In genomic region chr6:30990422-30991086, GRCh38 we compare ENCODE assay signal across 15 cellular contexts. TPM values are rescaled to one million over a fixed set of nuclear protein-coding genes. Genes with fewer than 3 reads are reported as not detected.
DNase-seq lines count a peak whose midpoint lies in the region; ATAC-seq and TF ChIP-seq lines count a peak whose summit lies in the region.
"Had no signal": no experiment of that assay in that cellular context is flagged by ENCODE, and none has a peak within 500 bp of the region (broad histone marks: within the 10 kb centered on the region; RNA-seq: fewer than 3 reads in every experiment).

No MANE protein-coding gene starts in this region.

- no peak for TF ChIP-seq CTCF in GM12865 (IDR thresholded peaks at IDR 0.05; ENCODE audit: insufficient read depth, low read depth, low read length, missing control alignments)
- no peak for TF ChIP-seq CTCF in Loucy (conservative IDR thresholded peaks at IDR 0.05; ENCODE audit: low read length)
- TF ChIP-seq CTCF in colonic mucosa (IDR thresholded peaks at IDR 0.05), result no peak

- H3F3A ChIP-seq in Loucy (ENCODE audit: low read depth), result no peaks in the 10 kb centered on the region

- H2AFZ ChIP-seq in Loucy (ENCODE audit: low read length), result no peak overlapping the region

- H3K4me3 ChIP-seq in GM12865 (ENCODE audit: low read depth, low read length), result no peak overlapping the region
- H3K4me3 ChIP-seq in Loucy (ENCODE audit: low read length, poor library complexity, severe bottlenecking), result no peak overlapping the region
- H3K4me3 ChIP-seq in colonic mucosa, result no peak overlapping the region
- H3K4me3 ChIP-seq: tibial nerve had no signal

- no peaks in the 10 kb centered on the region for H3K79me2 ChIP-seq in Loucy (ENCODE audit: insufficient read depth, low read length)

- no peaks in the 10 kb centered on the region for H3K9me2 ChIP-seq in Loucy (replicated peaks; ENCODE audit: low read depth, low read length)

- peaks cover 18% of the 10 kb centered on the region for H3K4me1 Mint-ChIP-seq in activated CD8-positive, alpha-beta T cell treated with anti-CD3 and anti-CD28 coated beads, Interleukin-2, amount 10 ng/mL, durations not matched to agents 7 days and 5 days (ENCODE audit: low read depth)
- H3K4me1 Mint-ChIP-seq in naive thymus-derived CD8-positive, alpha-beta T cell, result peaks cover 11 to 15% (median 14%) of the 10 kb centered on the region in 4 donors

- POLR2A ChIA-PET in activated CD8-positive, alpha-beta T cell treated with anti-CD3 and anti-CD28 coated beads, Interleukin-2, amount 10 ng/mL, durations not matched to agents 7 days and 5 days (lab: Charles Lee), result no interaction called here
- POLR2A ChIA-PET in naive thymus-derived CD8-positive, alpha-beta T cell (lab: Charles Lee), result interaction anchor here (0.8 kb wide), 1 partner anchor 15 kb away, joined by 3 read pairs; no protein-coding TSS in a partner anchor

- DNase-seq in GM12865 (ENCODE audit: low read depth) (peak; percentile 20), superior temporal gyrus (ENCODE audit: extremely low spot score) (no peak), NCI-H2171 (lab: John Stamatoyannopoulos, UW) (no peak), colonic mucosa (no peak)
- DNase-seq in activated CD8-positive, alpha-beta T cell treated with anti-CD3 and anti-CD28 coated beads, Interleukin-2, amount 10 ng/mL, durations not matched to agents 7 days and 5 days, result peak; percentile 61
- DNase-seq in naive thymus-derived CD8-positive, alpha-beta T cell, result peak in 3 of 10 donors; percentile 13 to 35 (median 23)
- DNase-seq: DMS153, foreskin keratinocyte, KG1, left cardiac atrium, NCI-H524 had no signal

- ATAC-seq in activated CD8-positive, alpha-beta T cell treated with anti-CD3 and anti-CD28 coated beads, Interleukin-2, amount 10 ng/mL, durations not matched to agents 7 days and 5 days, result peak; percentile 74
- peak; percentile 59 to 70 for ATAC-seq in naive thymus-derived CD8-positive, alpha-beta T cell
- ATAC-seq in HG03097 (IDR thresholded peaks at IDR 0.05; ENCODE audit: low FRiP score, unreplicated experiment), result no peak
- ATAC-seq: foreskin keratinocyte, left cardiac atrium had no signal

- H3K27me3 ChIP-seq in Loucy (ENCODE audit: insufficient read depth, low read length, poor library complexity, severe bottlenecking) (no peaks in the 10 kb centered on the region), colonic mucosa (no peaks in the 10 kb centered on the region)
- H3K27me3 ChIP-seq: foreskin keratinocyte, tibial nerve had no signal

- CTCF ChIA-PET in activated CD8-positive, alpha-beta T cell treated with anti-CD3 and anti-CD28 coated beads, Interleukin-2, amount 10 ng/mL, durations not matched to agents 7 days and 5 days (lab: Charles Lee), result interaction anchor here (0.8 kb wide), 1 partner anchor 89 kb away, joined by 3 read pairs; no protein-coding TSS in a partner anchor

- H3K4me3 Mint-ChIP-seq in activated CD8-positive, alpha-beta T cell treated with anti-CD3 and anti-CD28 coated beads, Interleukin-2, amount 10 ng/mL, durations not matched to agents 7 days and 5 days, result peak overlapping the region; percentile 58
- peak overlapping the region; percentile 70 to 83 (median 76) for H3K4me3 Mint-ChIP-seq in naive thymus-derived CD8-positive, alpha-beta T cell

- peak overlapping the region; percentile 3 for H3K4me2 ChIP-seq in Loucy (ENCODE audit: low read depth, low read length, poor library complexity, severe bottlenecking)

- peaks cover 2% of the 10 kb centered on the region for H3K27me3 Mint-ChIP-seq in activated CD8-positive, alpha-beta T cell treated with anti-CD3 and anti-CD28 coated beads, Interleukin-2, amount 10 ng/mL, durations not matched to agents 7 days and 5 days (ENCODE audit: low read depth)
- peaks cover 0 to 6% (median 2%) of the 10 kb centered on the region in 5 donors for H3K27me3 Mint-ChIP-seq in naive thymus-derived CD8-positive, alpha-beta T cell

- H3K9me3 ChIP-seq in Loucy (ENCODE audit: insufficient read depth, low read depth, low read length) (no peaks in the 10 kb centered on the region), colonic mucosa (no peaks in the 10 kb centered on the region)
- H3K9me3 ChIP-seq: tibial nerve had no signal

- no peaks in the 10 kb centered on the region for H3K9me3 Mint-ChIP-seq in activated CD8-positive, alpha-beta T cell treated with anti-CD3 and anti-CD28 coated beads, Interleukin-2, amount 10 ng/mL, durations not matched to agents 7 days and 5 days (ENCODE audit: insufficient read depth)
- H3K9me3 Mint-ChIP-seq in naive thymus-derived CD8-positive, alpha-beta T cell, result peaks cover 0 to 6% (median 0%) of the 10 kb centered on the region in 9 donors

- H3K36me3 Mint-ChIP-seq in activated CD8-positive, alpha-beta T cell treated with anti-CD3 and anti-CD28 coated beads, Interleukin-2, amount 10 ng/mL, durations not matched to agents 7 days and 5 days (ENCODE audit: low read depth), result no peaks in the 10 kb centered on the region
- H3K36me3 Mint-ChIP-seq in naive thymus-derived CD8-positive, alpha-beta T cell, result peaks cover 0 to 2% (median 0%) of the 10 kb centered on the region in 3 donors

- no peaks in the 10 kb centered on the region for H3K36me3 ChIP-seq in Loucy (ENCODE audit: insufficient read depth, low read length)
- H3K36me3 ChIP-seq in colonic mucosa, result no peaks in the 10 kb centered on the region
- H3K36me3 ChIP-seq: tibial nerve had no signal

- H3K4me1 ChIP-seq in Loucy (ENCODE audit: insufficient read depth, low read length, poor library complexity, severe bottlenecking) (no peaks in the 10 kb centered on the region), colonic mucosa (no peaks in the 10 kb centered on the region)
- H3K4me1 ChIP-seq: foreskin keratinocyte, tibial nerve had no signal

- H3K9ac ChIP-seq in Loucy (ENCODE audit: low read depth, low read length, poor library complexity, severe bottlenecking), result no peak overlapping the region
- no peak overlapping the region for H3K9ac ChIP-seq in colonic mucosa (ENCODE audit: low read depth in 2 of 2, low read length in 2 of 2)

- H3K27ac ChIP-seq in colonic mucosa, result no peak overlapping the region
- H3K27ac ChIP-seq: foreskin keratinocyte, tibial nerve had no signal

- H3K27ac Mint-ChIP-seq in activated CD8-positive, alpha-beta T cell treated with anti-CD3 and anti-CD28 coated beads, Interleukin-2, amount 10 ng/mL, durations not matched to agents 7 days and 5 days, result peak overlapping the region; percentile 74
- peak overlapping the region; percentile 15 to 91 (median 77) for H3K27ac Mint-ChIP-seq in naive thymus-derived CD8-positive, alpha-beta T cell

- intact Hi-C loops in colonic mucosa (cut with DNase I), result no loop called here

- no peaks in the 10 kb centered on the region for H4K20me1 ChIP-seq in Loucy (ENCODE audit: insufficient read depth, low read length, poor library complexity, severe bottlenecking)

RNA-seq across cellular contexts. Expression of gene MUC21, which starts 7.0 kb away (rescaled TPM):
- total RNA-seq in activated CD8-positive, alpha-beta T cell treated with anti-CD3 and anti-CD28 coated beads, Interleukin-2, amount 10 ng/mL, durations not matched to agents 7 days and 5 days, result not detected
- not detected for total RNA-seq in naive thymus-derived CD8-positive, alpha-beta T cell
- polyA plus RNA-seq in naive thymus-derived CD8-positive, alpha-beta T cell, result not detected
- total RNA-seq in colonic mucosa, result not detected
- total RNA-seq: foreskin keratinocyte, left cardiac atrium, posterior vena cava, tibial nerve had no signal
- polyA plus RNA-seq: foreskin keratinocyte had no signal

RNA-seq across cellular contexts. Expression of gene MUC22, which starts 19.7 kb away (rescaled TPM):
- total RNA-seq in activated CD8-positive, alpha-beta T cell treated with anti-CD3 and anti-CD28 coated beads, Interleukin-2, amount 10 ng/mL, durations not matched to agents 7 days and 5 days, result not detected
- total RNA-seq in naive thymus-derived CD8-positive, alpha-beta T cell, result not detected
- polyA plus RNA-seq in naive thymus-derived CD8-positive, alpha-beta T cell, result not detected
- not detected for total RNA-seq in colonic mucosa
- total RNA-seq: foreskin keratinocyte, posterior vena cava, tibial nerve had no signal
- polyA plus RNA-seq: foreskin keratinocyte had no signal

RNA-seq across cellular contexts. Expression of gene MUCL3, which starts 49.8 kb away (rescaled TPM):
- not detected for total RNA-seq in activated CD8-positive, alpha-beta T cell treated with anti-CD3 and anti-CD28 coated beads, Interleukin-2, amount 10 ng/mL, durations not matched to agents 7 days and 5 days
- not detected for total RNA-seq in naive thymus-derived CD8-positive, alpha-beta T cell
- polyA plus RNA-seq in naive thymus-derived CD8-positive, alpha-beta T cell, result not detected
- total RNA-seq in colonic mucosa, result under 1 TPM in 1 of 2 donors, not detected in 1; 0.30 TPM
- total RNA-seq: foreskin keratinocyte, left cardiac atrium, posterior vena cava had no signal
- polyA plus RNA-seq: foreskin keratinocyte had no signal

RNA-seq across cellular contexts. Expression of gene SFTA2, which starts 58.6 kb away (rescaled TPM):
- not detected for total RNA-seq in activated CD8-positive, alpha-beta T cell treated with anti-CD3 and anti-CD28 coated beads, Interleukin-2, amount 10 ng/mL, durations not matched to agents 7 days and 5 days
- total RNA-seq in naive thymus-derived CD8-positive, alpha-beta T cell, result not detected
- polyA plus RNA-seq in naive thymus-derived CD8-positive, alpha-beta T cell, result under 1 TPM in 1 of 3 donors, not detected in 2; 0.30 TPM
- total RNA-seq in colonic mucosa, result 1 to 10 TPM in 1 of 2 donors, not detected in 1; 1.3 TPM
- total RNA-seq: foreskin keratinocyte, left cardiac atrium, tibial nerve had no signal
- polyA plus RNA-seq: foreskin keratinocyte had no signal

Comparison
In these comparisons a context has a peak if more than half of its experiments do, and no peak if none do; other contexts are left out.
1. DNase-seq: peak in GM12865 (single experiment) and activated CD8-positive, alpha-beta T cell treated with anti-CD3 and anti-CD28 coated beads, Interleukin-2, amount 10 ng/mL, durations not matched to agents 7 days and 5 days (single experiment); none in superior temporal gyrus (single experiment), NCI-H2171 (single experiment) and colonic mucosa (single experiment).